Comparison of ENCODE assay signal across 10 cellular contexts in the genomic region with DNA sequence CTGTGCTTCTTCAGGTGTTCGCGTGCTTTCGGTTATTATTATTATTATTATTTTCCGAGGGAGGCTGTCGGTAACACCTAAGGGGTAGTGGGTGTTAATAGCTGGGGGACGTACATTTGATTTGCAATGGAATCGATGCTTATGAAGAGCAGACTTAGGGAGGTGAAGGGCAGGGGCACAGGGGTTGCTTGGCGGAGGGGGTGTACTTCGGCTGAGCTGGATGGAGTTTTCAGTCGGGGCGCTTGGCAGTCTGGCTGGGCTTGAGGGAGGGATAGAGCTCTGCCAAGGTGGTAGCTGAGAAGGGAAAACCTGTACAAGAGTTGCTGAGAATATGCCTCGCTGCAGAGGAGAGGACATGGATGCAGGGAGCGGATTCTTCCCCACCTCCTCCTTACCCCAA. TPM values are rescaled to one million over a fixed set of nuclear protein-coding genes. Genes with fewer than 3 reads are reported as not detected.
DNase-seq lines count a peak whose midpoint lies in the region; ATAC-seq and TF ChIP-seq lines count a peak whose summit lies in the region.
"Had no signal": no experiment of that assay in that cellular context is flagged by ENCODE, and none has a peak within 500 bp of the region (broad histone marks: within the 10 kb centered on the region; RNA-seq: fewer than 3 reads in every experiment).

No MANE protein-coding gene starts in this region.

- no peaks in the 10 kb centered on the region for H3K4me1 ChIP-seq in psoas muscle

- H3K4me3 ChIP-seq in SK-N-MC (peak overlapping the region; percentile 83), fibroblast of the aortic adventitia (ENCODE audit: low read depth, low read length) (peak overlapping the region; percentile 35), psoas muscle (peak overlapping the region; percentile 52)

- no peak overlapping the region for H3K4me3 Mint-ChIP-seq in activated T-helper 17 cell treated with anti-CD3 and anti-CD28 coated beads, Interleukin-2, amount 50 U/mL, for 72 hours
- H3K4me3 Mint-ChIP-seq: activated CD4-positive, alpha-beta memory T cell treated with anti-CD3 and anti-CD28 coated beads for 36 hours had no signal

- H3K27me3 ChIP-seq in psoas muscle (ENCODE audit: insufficient read depth in 3 of 3, low read length in 2 of 3), result peaks cover 0 to 41% (median 14%) of the 10 kb centered on the region in 3 donors

- H3K9ac ChIP-seq in SK-N-MC (ENCODE audit: insufficient read length), result no peak overlapping the region

- H3K9me3 Mint-ChIP-seq in activated T-helper 17 cell treated with anti-CD3 and anti-CD28 coated beads, Interleukin-2, amount 50 U/mL, for 72 hours, result peaks cover 11% of the 10 kb centered on the region

- H3K27ac ChIP-seq in SK-N-MC (no peak overlapping the region), psoas muscle (no peak overlapping the region)

- DNase-seq in NCI-H1694 (lab: John Stamatoyannopoulos, UW), result peak; percentile 24
- DNase-seq in NCI-H1694 treated with DMSO at 0.1 percent for 48 hours (lab: John Stamatoyannopoulos, UW), result no peak
- no peak for DNase-seq in SK-N-MC (ENCODE audit: low read depth, low spot score)
- no peak for DNase-seq in fibroblast of the aortic adventitia (ENCODE audit: low read depth)
- no peak for DNase-seq in psoas muscle
- DNase-seq in activated CD4-positive, alpha-beta T cell treated with anti-CD3 and anti-CD28 coated beads for 48 hours, result no peak
- no peak for DNase-seq in LoVo (ENCODE audit: low spot score)
- DNase-seq: immature natural killer cell had no signal

- WGBS in psoas muscle, 3 donors, result 4 to 7% (median 6%) methylated on average over 13 of the region's 13 CpGs

- no peaks in the 10 kb centered on the region for H3K4me1 Mint-ChIP-seq in activated T-helper 17 cell treated with anti-CD3 and anti-CD28 coated beads, Interleukin-2, amount 50 U/mL, for 72 hours
- H3K4me1 Mint-ChIP-seq: immature natural killer cell had no signal

- no peak overlapping the region for H3K27ac Mint-ChIP-seq in activated T-helper 17 cell treated with anti-CD3 and anti-CD28 coated beads, Interleukin-2, amount 50 U/mL, for 72 hours
- H3K27ac Mint-ChIP-seq: activated CD4-positive, alpha-beta memory T cell treated with anti-CD3 and anti-CD28 coated beads for 36 hours; immature natural killer cell had no signal

- no peaks in the 10 kb centered on the region for H3K36me3 ChIP-seq in SK-N-MC (ENCODE audit: insufficient read depth, low read length)
- H3K36me3 ChIP-seq in psoas muscle (ENCODE audit: insufficient read depth in 1 of 2, low read depth in 1 of 2), result no peaks in the 10 kb centered on the region

- no peak for ATAC-seq in psoas muscle
- no peak for ATAC-seq in activated T-helper 17 cell treated with anti-CD3 and anti-CD28 coated beads, Interleukin-2, amount 50 U/mL, for 72 hours (replicated peaks)

- no peaks in the 10 kb centered on the region for H3K36me3 Mint-ChIP-seq in activated T-helper 17 cell treated with anti-CD3 and anti-CD28 coated beads, Interleukin-2, amount 50 U/mL, for 72 hours (ENCODE audit: low read depth)
- H3K36me3 Mint-ChIP-seq: immature natural killer cell had no signal

- H3K27me3 Mint-ChIP-seq in activated T-helper 17 cell treated with anti-CD3 and anti-CD28 coated beads, Interleukin-2, amount 50 U/mL, for 72 hours, result peaks cover 27% of the 10 kb centered on the region

- TF ChIP-seq CTCF in fibroblast of the aortic adventitia (IDR thresholded peaks at IDR 0.05; ENCODE audit: insufficient read depth, low read length) (no peak), psoas muscle (IDR thresholded peaks at IDR 0.05) (no peak)

- intact Hi-C loops in psoas muscle (cut with DNase I), result no loop called here

- H3K9me3 ChIP-seq in SK-N-MC (ENCODE audit: low read depth, low read length) (no peaks in the 10 kb centered on the region), psoas muscle (no peaks in the 10 kb centered on the region)

RNA-seq across cellular contexts. Expression of a gene that starts 0.6 kb away (rescaled TPM):
- total RNA-seq in fibroblast of the aortic adventitia (ENCODE audit: low replicate concordance), result 11.5 and 13.7 TPM in 2 replicates
- total RNA-seq in psoas muscle, result 1 to 10 TPM in 3 of 4 donors, under 1 TPM in 1; 0.66 to 3.1 (median 2.1) TPM
- under 1 TPM; 0.44 to 0.91 (median 0.48) TPM for polyA plus RNA-seq in psoas muscle
- under 1 TPM in 1 of 2 donors, not detected in 1; 0.04 TPM for total RNA-seq in activated T-helper 17 cell treated with anti-CD3 and anti-CD28 coated beads, Interleukin-2, amount 50 U/mL, for 72 hours
- polyA plus RNA-seq: immature natural killer cell had no signal
